Comparison of ENCODE assay signal across 1 cellular context in the genomic region with DNA sequence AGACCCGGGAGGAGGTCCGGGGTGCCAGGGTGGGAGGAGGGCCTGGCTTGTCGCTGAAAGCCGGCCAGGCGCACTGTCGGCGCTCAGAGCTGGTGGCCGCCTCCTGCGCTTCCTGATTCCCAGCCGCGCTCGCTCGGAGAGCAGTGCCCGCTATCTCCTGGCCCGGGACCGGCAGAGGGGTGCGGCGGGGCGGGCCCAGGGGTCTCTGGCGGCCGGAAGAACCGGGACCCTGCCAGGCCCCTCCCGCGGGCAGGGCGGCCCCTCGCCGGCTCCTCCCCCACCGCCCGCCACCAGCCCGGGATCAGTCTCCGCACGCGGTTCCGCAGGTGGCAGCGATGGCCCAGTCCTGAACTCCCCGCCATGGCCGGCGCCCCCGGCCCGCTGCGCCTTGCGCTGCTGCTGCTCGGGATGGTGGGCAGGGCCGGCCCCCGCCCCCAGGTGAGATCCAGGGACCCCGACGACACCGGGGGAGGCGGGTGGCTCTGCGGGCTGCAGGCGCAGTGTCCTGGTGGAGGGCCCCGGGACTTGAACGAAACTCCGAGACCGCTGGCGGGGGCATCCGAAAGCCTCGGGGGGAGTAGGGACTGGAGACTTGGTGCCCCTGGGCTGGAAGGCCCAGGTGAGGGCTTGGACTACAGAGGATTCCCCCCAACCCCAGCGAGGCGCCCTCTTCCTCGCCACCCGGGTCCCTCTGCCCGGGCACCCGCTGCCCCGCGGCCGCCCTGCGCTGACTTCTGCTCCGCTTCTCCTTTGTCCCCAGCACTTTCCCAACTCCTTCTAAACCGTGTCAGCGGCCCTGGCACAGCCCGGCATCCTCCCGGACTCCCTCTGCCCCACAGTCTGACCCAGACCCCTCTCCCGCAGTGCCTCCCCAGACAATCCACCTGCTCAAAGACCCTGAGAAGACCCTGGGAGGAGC.
TF ChIP-seq lines count a peak whose summit lies in the region.

A gene (plus strand): TSS at position 301 of the 919 bp plus-strand sequence. CDS start 60 bp downstream, at position 361.

TF ChIP-seq in HepG2, 621 proteins besides CTCF, POLR2A, EP300 and RAD21:
- TF ChIP-seq, protein P1, sequence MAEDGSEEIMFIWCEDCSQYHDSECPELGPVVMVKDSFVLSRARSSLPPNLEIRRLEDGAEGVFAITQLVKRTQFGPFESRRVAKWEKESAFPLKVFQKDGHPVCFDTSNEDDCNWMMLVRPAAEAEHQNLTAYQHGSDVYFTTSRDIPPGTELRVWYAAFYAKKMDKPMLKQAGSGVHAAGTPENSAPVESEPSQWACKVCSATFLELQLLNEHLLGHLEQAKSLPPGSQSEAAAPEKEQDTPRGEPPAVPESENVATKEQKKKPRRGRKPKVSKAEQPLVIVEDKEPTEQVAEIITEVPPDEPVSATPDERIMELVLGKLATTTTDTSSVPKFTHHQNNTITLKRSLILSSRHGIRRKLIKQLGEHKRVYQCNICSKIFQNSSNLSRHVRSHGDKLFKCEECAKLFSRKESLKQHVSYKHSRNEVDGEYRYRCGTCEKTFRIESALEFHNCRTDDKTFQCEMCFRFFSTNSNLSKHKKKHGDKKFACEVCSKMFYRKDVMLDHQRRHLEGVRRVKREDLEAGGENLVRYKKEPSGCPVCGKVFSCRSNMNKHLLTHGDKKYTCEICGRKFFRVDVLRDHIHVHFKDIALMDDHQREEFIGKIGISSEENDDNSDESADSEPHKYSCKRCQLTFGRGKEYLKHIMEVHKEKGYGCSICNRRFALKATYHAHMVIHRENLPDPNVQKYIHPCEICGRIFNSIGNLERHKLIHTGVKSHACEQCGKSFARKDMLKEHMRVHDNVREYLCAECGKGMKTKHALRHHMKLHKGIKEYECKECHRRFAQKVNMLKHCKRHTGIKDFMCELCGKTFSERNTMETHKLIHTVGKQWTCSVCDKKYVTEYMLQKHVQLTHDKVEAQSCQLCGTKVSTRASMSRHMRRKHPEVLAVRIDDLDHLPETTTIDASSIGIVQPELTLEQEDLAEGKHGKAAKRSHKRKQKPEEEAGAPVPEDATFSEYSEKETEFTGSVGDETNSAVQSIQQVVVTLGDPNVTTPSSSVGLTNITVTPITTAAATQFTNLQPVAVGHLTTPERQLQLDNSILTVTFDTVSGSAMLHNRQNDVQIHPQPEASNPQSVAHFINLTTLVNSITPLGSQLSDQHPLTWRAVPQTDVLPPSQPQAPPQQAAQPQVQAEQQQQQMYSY (CRISPR knock-in tag; IDR thresholded peaks at IDR 0.05) = no peak
- TF ChIP-seq, protein P2, sequence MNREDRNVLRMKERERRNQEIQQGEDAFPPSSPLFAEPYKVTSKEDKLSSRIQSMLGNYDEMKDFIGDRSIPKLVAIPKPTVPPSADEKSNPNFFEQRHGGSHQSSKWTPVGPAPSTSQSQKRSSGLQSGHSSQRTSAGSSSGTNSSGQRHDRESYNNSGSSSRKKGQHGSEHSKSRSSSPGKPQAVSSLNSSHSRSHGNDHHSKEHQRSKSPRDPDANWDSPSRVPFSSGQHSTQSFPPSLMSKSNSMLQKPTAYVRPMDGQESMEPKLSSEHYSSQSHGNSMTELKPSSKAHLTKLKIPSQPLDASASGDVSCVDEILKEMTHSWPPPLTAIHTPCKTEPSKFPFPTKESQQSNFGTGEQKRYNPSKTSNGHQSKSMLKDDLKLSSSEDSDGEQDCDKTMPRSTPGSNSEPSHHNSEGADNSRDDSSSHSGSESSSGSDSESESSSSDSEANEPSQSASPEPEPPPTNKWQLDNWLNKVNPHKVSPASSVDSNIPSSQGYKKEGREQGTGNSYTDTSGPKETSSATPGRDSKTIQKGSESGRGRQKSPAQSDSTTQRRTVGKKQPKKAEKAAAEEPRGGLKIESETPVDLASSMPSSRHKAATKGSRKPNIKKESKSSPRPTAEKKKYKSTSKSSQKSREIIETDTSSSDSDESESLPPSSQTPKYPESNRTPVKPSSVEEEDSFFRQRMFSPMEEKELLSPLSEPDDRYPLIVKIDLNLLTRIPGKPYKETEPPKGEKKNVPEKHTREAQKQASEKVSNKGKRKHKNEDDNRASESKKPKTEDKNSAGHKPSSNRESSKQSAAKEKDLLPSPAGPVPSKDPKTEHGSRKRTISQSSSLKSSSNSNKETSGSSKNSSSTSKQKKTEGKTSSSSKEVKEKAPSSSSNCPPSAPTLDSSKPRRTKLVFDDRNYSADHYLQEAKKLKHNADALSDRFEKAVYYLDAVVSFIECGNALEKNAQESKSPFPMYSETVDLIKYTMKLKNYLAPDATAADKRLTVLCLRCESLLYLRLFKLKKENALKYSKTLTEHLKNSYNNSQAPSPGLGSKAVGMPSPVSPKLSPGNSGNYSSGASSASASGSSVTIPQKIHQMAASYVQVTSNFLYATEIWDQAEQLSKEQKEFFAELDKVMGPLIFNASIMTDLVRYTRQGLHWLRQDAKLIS (CRISPR knock-in tag; IDR thresholded peaks at IDR 0.05) = no peak
- TF ChIP-seq ZNF775 (CRISPR knock-in tag; IDR thresholded peaks at IDR 0.05; ENCODE audit: borderline replicate concordance) (no peak), SRSF1 (optimal IDR thresholded peaks at IDR 0.05; ENCODE audit: low read depth, low read length) (no peak), KLF12 (CRISPR knock-in tag; IDR thresholded peaks at IDR 0.05; ENCODE audit: borderline replicate concordance) (no peak), ATRX (CRISPR knock-in tag; IDR thresholded peaks at IDR 0.05; ENCODE audit: borderline replicate concordance) (no peak), GPN1 (CRISPR knock-in tag; IDR thresholded peaks at IDR 0.05; ENCODE audit: borderline replicate concordance) (no peak), ZNF121 (CRISPR knock-in tag; IDR thresholded peaks at IDR 0.05) (no peak), ZBTB20 (CRISPR knock-in tag; IDR thresholded peaks at IDR 0.05; ENCODE audit: borderline replicate concordance, low read depth) (no peak), PPARG (CRISPR knock-in tag; conservative IDR thresholded peaks at IDR 0.05) (no peak)
- TF ChIP-seq, protein P3, sequence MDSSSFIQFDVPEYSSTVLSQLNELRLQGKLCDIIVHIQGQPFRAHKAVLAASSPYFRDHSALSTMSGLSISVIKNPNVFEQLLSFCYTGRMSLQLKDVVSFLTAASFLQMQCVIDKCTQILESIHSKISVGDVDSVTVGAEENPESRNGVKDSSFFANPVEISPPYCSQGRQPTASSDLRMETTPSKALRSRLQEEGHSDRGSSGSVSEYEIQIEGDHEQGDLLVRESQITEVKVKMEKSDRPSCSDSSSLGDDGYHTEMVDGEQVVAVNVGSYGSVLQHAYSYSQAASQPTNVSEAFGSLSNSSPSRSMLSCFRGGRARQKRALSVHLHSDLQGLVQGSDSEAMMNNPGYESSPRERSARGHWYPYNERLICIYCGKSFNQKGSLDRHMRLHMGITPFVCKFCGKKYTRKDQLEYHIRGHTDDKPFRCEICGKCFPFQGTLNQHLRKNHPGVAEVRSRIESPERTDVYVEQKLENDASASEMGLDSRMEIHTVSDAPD (CRISPR knock-in tag; IDR thresholded peaks at IDR 0.05) = no peak
- TF ChIP-seq, protein P4, sequence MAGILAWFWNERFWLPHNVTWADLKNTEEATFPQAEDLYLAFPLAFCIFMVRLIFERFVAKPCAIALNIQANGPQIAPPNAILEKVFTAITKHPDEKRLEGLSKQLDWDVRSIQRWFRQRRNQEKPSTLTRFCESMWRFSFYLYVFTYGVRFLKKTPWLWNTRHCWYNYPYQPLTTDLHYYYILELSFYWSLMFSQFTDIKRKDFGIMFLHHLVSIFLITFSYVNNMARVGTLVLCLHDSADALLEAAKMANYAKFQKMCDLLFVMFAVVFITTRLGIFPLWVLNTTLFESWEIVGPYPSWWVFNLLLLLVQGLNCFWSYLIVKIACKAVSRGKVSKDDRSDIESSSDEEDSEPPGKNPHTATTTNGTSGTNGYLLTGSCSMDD (CRISPR knock-in tag; IDR thresholded peaks at IDR 0.05) = no peak
- TF ChIP-seq, protein P5, sequence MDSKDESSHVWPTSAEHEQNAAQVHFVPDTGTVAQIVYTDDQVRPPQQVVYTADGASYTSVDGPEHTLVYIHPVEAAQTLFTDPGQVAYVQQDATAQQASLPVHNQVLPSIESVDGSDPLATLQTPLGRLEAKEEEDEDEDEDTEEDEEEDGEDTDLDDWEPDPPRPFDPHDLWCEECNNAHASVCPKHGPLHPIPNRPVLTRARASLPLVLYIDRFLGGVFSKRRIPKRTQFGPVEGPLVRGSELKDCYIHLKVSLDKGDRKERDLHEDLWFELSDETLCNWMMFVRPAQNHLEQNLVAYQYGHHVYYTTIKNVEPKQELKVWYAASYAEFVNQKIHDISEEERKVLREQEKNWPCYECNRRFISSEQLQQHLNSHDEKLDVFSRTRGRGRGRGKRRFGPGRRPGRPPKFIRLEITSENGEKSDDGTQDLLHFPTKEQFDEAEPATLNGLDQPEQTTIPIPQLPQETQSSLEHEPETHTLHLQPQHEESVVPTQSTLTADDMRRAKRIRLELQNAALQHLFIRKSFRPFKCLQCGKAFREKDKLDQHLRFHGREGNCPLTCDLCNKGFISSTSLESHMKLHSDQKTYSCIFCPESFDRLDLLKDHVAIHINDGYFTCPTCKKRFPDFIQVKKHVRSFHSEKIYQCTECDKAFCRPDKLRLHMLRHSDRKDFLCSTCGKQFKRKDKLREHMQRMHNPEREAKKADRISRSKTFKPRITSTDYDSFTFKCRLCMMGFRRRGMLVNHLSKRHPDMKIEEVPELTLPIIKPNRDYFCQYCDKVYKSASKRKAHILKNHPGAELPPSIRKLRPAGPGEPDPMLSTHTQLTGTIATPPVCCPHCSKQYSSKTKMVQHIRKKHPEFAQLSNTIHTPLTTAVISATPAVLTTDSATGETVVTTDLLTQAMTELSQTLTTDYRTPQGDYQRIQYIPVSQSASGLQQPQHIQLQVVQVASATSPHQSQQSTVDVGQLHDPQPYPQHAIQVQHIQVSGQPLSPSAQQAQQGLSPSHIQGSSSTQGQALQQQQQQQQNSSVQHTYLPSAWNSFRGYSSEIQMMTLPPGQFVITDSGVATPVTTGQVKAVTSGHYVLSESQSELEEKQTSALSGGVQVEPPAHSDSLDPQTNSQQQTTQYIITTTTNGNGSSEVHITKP (CRISPR knock-in tag; IDR thresholded peaks at IDR 0.05; ENCODE audit: low read depth) = no peak
- TF ChIP-seq, protein P6, sequence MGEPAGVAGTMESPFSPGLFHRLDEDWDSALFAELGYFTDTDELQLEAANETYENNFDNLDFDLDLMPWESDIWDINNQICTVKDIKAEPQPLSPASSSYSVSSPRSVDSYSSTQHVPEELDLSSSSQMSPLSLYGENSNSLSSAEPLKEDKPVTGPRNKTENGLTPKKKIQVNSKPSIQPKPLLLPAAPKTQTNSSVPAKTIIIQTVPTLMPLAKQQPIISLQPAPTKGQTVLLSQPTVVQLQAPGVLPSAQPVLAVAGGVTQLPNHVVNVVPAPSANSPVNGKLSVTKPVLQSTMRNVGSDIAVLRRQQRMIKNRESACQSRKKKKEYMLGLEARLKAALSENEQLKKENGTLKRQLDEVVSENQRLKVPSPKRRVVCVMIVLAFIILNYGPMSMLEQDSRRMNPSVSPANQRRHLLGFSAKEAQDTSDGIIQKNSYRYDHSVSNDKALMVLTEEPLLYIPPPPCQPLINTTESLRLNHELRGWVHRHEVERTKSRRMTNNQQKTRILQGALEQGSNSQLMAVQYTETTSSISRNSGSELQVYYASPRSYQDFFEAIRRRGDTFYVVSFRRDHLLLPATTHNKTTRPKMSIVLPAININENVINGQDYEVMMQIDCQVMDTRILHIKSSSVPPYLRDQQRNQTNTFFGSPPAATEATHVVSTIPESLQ (CRISPR knock-in tag; conservative IDR thresholded peaks at IDR 0.05) = no peak
